Comparison of ENCODE assay signal across 26 cellular contexts in genomic region chr20:33744773-33745385, GRCh38.
"Had no signal": no experiment of that assay in that cellular context is flagged by ENCODE, and none has a peak within 500 bp of the region (broad histone marks: within the 10 kb centered on the region; RNA-seq: fewer than 3 reads in every experiment).

No MANE protein-coding gene starts in this region.

- H3K27me3 ChIP-seq: adrenal gland, SJSA1 had no signal

- H3K4me3 ChIP-seq: adrenal gland, SJSA1 had no signal

- H3K36me3 ChIP-seq: adrenal gland, WERI-Rb-1 had no signal

- H3K4me1 ChIP-seq: adrenal gland had no signal

- H3K9ac ChIP-seq: KMS-11 had no signal

- H3K4me2 ChIP-seq: KMS-11 had no signal

- DNase-seq: activated CD4-positive, alpha-beta memory T cell treated with anti-CD3 and anti-CD28 coated beads, Interleukin-2, amount 10 ng/mL, durations not matched to agents 7 days and 5 days; activated CD4-positive, alpha-beta T cell treated with anti-CD3 and anti-CD28 coated beads for 36 hours; activated CD4-positive, alpha-beta T cell treated with anti-CD3 and anti-CD28 coated beads, Interleukin-2, amount 50 U/mL, for 1 hour; activated naive CD4-positive, alpha-beta T cell treated with anti-CD3 and anti-CD28 coated beads, Interleukin-2, amount 50 U/mL, for 16 hours; activated naive CD8-positive, alpha-beta T cell treated with anti-CD3 and anti-CD28 coated beads, Interleukin-2, amount 10 ng/mL, durations not matched to agents 7 days and 5 days; adrenal gland; anterior cingulate cortex; central memory CD4-positive, alpha-beta T cell; NCI-H1092; NCI-H1417 treated with DMSO at 0.1 percent for 48 hours; NCI-H1694; NCI-H2029; NCI-H2107; NCI-H2171 treated with DMSO at 0.1 percent for 48 hours; NCI-H345; NCI-H510A; NCI-H526 treated with DMSO at 0.1 percent for 48 hours; NCI-H82; RPMI8226; SHP77; T-cell; T-helper 2 cell; T1000; WERI-Rb-1 had no signal

- ATAC-seq: activated CD4-positive, alpha-beta T cell treated with anti-CD3 and anti-CD28 coated beads for 36 hours; T-cell had no signal

- H3K9me3 ChIP-seq: adrenal gland had no signal

- H3K27ac ChIP-seq: adrenal gland, KMS-11, SJSA1, WERI-Rb-1 had no signal
